Comparison of ENCODE assay signal across 23 cellular contexts in the genomic region with DNA sequence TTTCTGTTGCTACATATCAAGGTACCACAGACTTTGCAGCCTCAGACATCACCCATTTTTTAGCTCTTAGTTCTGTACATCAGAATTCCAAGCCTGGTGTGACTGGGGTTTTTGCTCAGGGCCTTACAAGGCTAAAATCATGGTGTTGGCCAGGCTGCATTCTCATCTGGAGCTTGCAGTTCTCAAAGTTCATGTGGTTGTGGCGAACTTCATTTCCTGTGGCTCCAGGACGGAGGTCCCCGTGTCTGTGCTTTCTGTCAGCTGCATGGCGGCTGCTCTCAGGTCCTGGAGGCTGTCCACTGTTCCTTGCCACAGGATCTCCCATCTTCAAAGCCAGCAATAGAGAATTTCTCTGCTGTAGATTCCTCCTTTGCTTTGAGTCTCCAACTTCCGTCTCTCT.
"Had no signal": no experiment of that assay in that cellular context is flagged by ENCODE, and none has a peak within 500 bp of the region (broad histone marks: within the 10 kb centered on the region; RNA-seq: fewer than 3 reads in every experiment).

No MANE protein-coding gene starts in this region.

- FAIRE-seq: bronchial epithelial cell, endometrium, keratinocyte had no signal

- H3K27me3 ChIP-seq: ascending aorta, sigmoid colon, testis had no signal

- ATAC-seq: left lobe of liver had no signal

- H3K4me3 Mint-ChIP-seq: mesothelial cell of epicardium, nephron progenitor cell had no signal

- H3K27ac ChIP-seq: ascending aorta, sigmoid colon, testis, WERI-Rb-1 had no signal

- H3K4me3 ChIP-seq: ascending aorta, lung, sigmoid colon, testis had no signal

- H3K27ac Mint-ChIP-seq: mesothelial cell of epicardium, nephron progenitor cell had no signal

- H3K9me3 ChIP-seq: ascending aorta, sigmoid colon, testis had no signal

- H3K4me1 ChIP-seq: ascending aorta, sigmoid colon, testis had no signal

- DNase-seq: activated CD4-positive, alpha-beta T cell treated with anti-CD3 and anti-CD28 coated beads for 1 hour; activated CD4-positive, alpha-beta T cell treated with anti-CD3 and anti-CD28 coated beads, Interleukin-2, amount 50 U/mL, for 4 hours; activated gamma-delta T cell treated with Interleukin-2 at 50 U/mL for 16 hours; cerebellar nuclear complex; cortex of kidney; erythroblast; foreskin melanocyte; glutamatergic neuron; hippocampal formation; nephron progenitor cell; occipital lobe; posterior cingulate gyrus; sigmoid colon; SW 1271; testis; WERI-Rb-1 had no signal
